8 cellular contexts compared by ENCODE assay signal in genomic region chr18:59631583-59632181, GRCh38.
A peak's percentile ranks its signal among the peaks of the same experiment; 100 is the strongest.
DNase-seq lines count a peak whose midpoint lies in the region; ATAC-seq, FAIRE-seq and TF ChIP-seq lines count a peak whose summit lies in the region.

No MANE protein-coding gene starts in this region.

- H3K4me3 Mint-ChIP-seq in activated CD4-positive, alpha-beta T cell treated with anti-CD3 and anti-CD28 coated beads for 36 hours, result no peak overlapping the region
- H3K4me3 Mint-ChIP-seq in activated naive CD4-positive, alpha-beta T cell treated with anti-CD3 and anti-CD28 coated beads, Interleukin-2, amount 10 ng/mL, durations not matched to agents 7 days and 5 days, result no peak overlapping the region

- peak; percentile 15 for DNase-seq in activated CD4-positive, alpha-beta T cell treated with anti-CD3 and anti-CD28 coated beads for 36 hours
- DNase-seq in activated CD4-positive, alpha-beta T cell treated with anti-CD3 and anti-CD28 coated beads for 48 hours, result no peak
- peak; percentile 41 for DNase-seq in NCI-H2227 treated with DMSO at 0.1 percent for 48 hours (lab: John Stamatoyannopoulos, UW)
- DNase-seq in fibroblast of the aortic adventitia (ENCODE audit: low read depth), result peak; percentile 70
- peak; percentile 34 for DNase-seq in superior temporal gyrus (ENCODE audit: extremely low spot score)
- DNase-seq in cerebellum (ENCODE audit: low spot score), result no peak
- DNase-seq in activated naive CD4-positive, alpha-beta T cell treated with anti-CD3 and anti-CD28 coated beads, Interleukin-2, amount 10 ng/mL, durations not matched to agents 7 days and 5 days, result no peak
- no peak for DNase-seq in GM12891 (ENCODE audit: insufficient read length, low spot score)

- intact Hi-C loops in activated CD4-positive, alpha-beta T cell treated with anti-CD3 and anti-CD28 coated beads for 36 hours (cut with DNase I, micrococcal nuclease), result loop anchor here in 1 of 2 experiments (1.0 kb wide), 1 partner anchor 192 kb away; no protein-coding TSS in a partner anchor

- H3K36me3 Mint-ChIP-seq in activated CD4-positive, alpha-beta T cell treated with anti-CD3 and anti-CD28 coated beads for 36 hours (ENCODE audit: low read depth), result no peaks in the 10 kb centered on the region
- no peaks in the 10 kb centered on the region for H3K36me3 Mint-ChIP-seq in activated naive CD4-positive, alpha-beta T cell treated with anti-CD3 and anti-CD28 coated beads, Interleukin-2, amount 10 ng/mL, durations not matched to agents 7 days and 5 days

- peaks cover 9% of the 10 kb centered on the region for H3K27me3 Mint-ChIP-seq in activated CD4-positive, alpha-beta T cell treated with anti-CD3 and anti-CD28 coated beads for 36 hours
- H3K27me3 Mint-ChIP-seq in activated naive CD4-positive, alpha-beta T cell treated with anti-CD3 and anti-CD28 coated beads, Interleukin-2, amount 10 ng/mL, durations not matched to agents 7 days and 5 days, result no peaks in the 10 kb centered on the region

- no peaks in the 10 kb centered on the region for H3K4me1 Mint-ChIP-seq in activated CD4-positive, alpha-beta T cell treated with anti-CD3 and anti-CD28 coated beads for 36 hours
- no peaks in the 10 kb centered on the region for H3K4me1 Mint-ChIP-seq in activated naive CD4-positive, alpha-beta T cell treated with anti-CD3 and anti-CD28 coated beads, Interleukin-2, amount 10 ng/mL, durations not matched to agents 7 days and 5 days

- H3K27ac Mint-ChIP-seq in activated CD4-positive, alpha-beta T cell treated with anti-CD3 and anti-CD28 coated beads for 36 hours, result no peak overlapping the region
- no peak overlapping the region for H3K27ac Mint-ChIP-seq in activated naive CD4-positive, alpha-beta T cell treated with anti-CD3 and anti-CD28 coated beads, Interleukin-2, amount 10 ng/mL, durations not matched to agents 7 days and 5 days

- TF ChIP-seq POLR2A in GM12891 (IDR thresholded peaks at IDR 0.05; ENCODE audit: low read depth, low read length), result no peak

- no peak for FAIRE-seq in GM12891 (lab: Jason Lieb, UNC)

- CTCF ChIA-PET in activated CD4-positive, alpha-beta T cell treated with anti-CD3 and anti-CD28 coated beads for 36 hours (lab: Charles Lee), result interaction anchor here (0.7 to 2.0 kb wide), 5 partner anchors 22 to 917 kb away, joined by 3 to 11 read pairs (median 3); no protein-coding TSS in a partner anchor
- CTCF ChIA-PET in activated naive CD4-positive, alpha-beta T cell treated with anti-CD3 and anti-CD28 coated beads, Interleukin-2, amount 10 ng/mL, durations not matched to agents 7 days and 5 days (lab: Charles Lee), result interaction anchor here (1.2 to 1.9 kb wide), 3 partner anchors 16 to 192 kb away, joined by 3 to 13 read pairs (median 4); no protein-coding TSS in a partner anchor

- POLR2A ChIA-PET in activated CD4-positive, alpha-beta T cell treated with anti-CD3 and anti-CD28 coated beads for 36 hours (lab: Charles Lee), result no interaction called here

- TF ChIP-seq CTCF in fibroblast of the aortic adventitia (IDR thresholded peaks at IDR 0.05; ENCODE audit: insufficient read depth, low read length), result peak; percentile 79

- H3K4me3 ChIP-seq in fibroblast of the aortic adventitia (ENCODE audit: low read depth, low read length), result no peak overlapping the region

- peaks cover 4% of the 10 kb centered on the region for H3K9me3 Mint-ChIP-seq in activated CD4-positive, alpha-beta T cell treated with anti-CD3 and anti-CD28 coated beads for 36 hours (ENCODE audit: low read depth)
- no peaks in the 10 kb centered on the region for H3K9me3 Mint-ChIP-seq in activated naive CD4-positive, alpha-beta T cell treated with anti-CD3 and anti-CD28 coated beads, Interleukin-2, amount 10 ng/mL, durations not matched to agents 7 days and 5 days

- ATAC-seq in activated CD4-positive, alpha-beta T cell treated with anti-CD3 and anti-CD28 coated beads for 36 hours, result no peak

TF ChIP-seq in GM12891, 5 proteins besides CTCF, POLR2A, EP300 and RAD21:
- TF ChIP-seq PAX5 (IDR thresholded peaks at IDR 0.05; ENCODE audit: insufficient read depth, low read length, severe bottlenecking) (no peak), SPI1 (IDR thresholded peaks at IDR 0.05; ENCODE audit: low read depth, low read length) (no peak), TAF1 (IDR thresholded peaks at IDR 0.05; ENCODE audit: low read depth, low read length) (no peak), POU2F2 (IDR thresholded peaks at IDR 0.05; ENCODE audit: low read depth, low read length) (no peak), POLR2AphosphoS5 (IDR thresholded peaks at IDR 0.05; ENCODE audit: low read depth, low read length) (no peak)

Comparison
In these comparisons a context has a peak if more than half of its experiments do, and no peak if none do; other contexts are left out.
1. DNase-seq: peak in activated CD4-positive, alpha-beta T cell treated with anti-CD3 and anti-CD28 coated beads for 36 hours (single experiment), NCI-H2227 treated with DMSO at 0.1 percent for 48 hours (single experiment), fibroblast of the aortic adventitia (single experiment) and superior temporal gyrus (single experiment); none in activated CD4-positive, alpha-beta T cell treated with anti-CD3 and anti-CD28 coated beads for 48 hours (single experiment), cerebellum (single experiment), activated naive CD4-positive, alpha-beta T cell treated with anti-CD3 and anti-CD28 coated beads, Interleukin-2, amount 10 ng/mL, durations not matched to agents 7 days and 5 days (single experiment) and GM12891 (single experiment).